In the genomic region with DNA sequence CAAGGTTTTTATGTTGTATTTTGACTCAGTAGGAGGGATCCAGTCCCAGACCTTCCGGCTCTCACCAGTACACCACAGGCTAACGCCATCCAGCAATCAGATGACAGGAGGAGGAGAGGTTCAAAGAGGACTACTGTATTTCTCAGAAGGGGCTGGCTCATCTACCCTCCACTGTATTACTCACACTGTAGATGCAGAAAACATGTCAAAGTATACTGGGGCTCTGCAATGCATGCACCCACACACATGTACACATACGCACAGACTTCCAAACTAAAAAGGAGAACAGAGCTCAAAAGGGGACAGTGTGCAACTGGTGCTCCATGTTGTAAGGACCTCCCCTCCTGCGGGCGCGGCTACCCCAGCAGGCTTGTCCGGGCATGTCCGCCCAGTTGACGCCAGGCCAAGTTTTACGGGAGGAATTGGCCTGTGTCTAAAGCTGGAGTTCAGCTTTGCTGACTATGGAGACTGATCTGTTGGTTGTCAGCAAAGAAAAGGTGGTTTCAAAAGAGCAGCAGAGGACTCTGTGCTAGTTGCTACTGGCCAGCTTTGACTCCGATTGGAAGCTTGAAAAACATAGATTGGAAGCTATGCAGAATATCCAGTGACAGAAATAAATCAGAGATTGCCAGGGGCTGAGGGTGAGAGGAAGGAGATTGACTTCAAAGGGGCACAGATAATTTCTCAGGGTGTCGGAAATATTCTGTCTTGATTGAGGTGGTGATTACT, we compare ENCODE assay signal across 9 cellular contexts.
DNase-seq lines count a peak whose midpoint lies in the region; ATAC-seq, FAIRE-seq and TF ChIP-seq lines count a peak whose summit lies in the region.
"Had no signal": no experiment of that assay in that cellular context is flagged by ENCODE, and none has a peak within 500 bp of the region (broad histone marks: within the 10 kb centered on the region; RNA-seq: fewer than 3 reads in every experiment).

No MANE protein-coding gene starts in this region.

- no peak for TF ChIP-seq CTCF in breast epithelium (IDR thresholded peaks at IDR 0.05)
- no peak for TF ChIP-seq CTCF in kidney (IDR thresholded peaks at IDR 0.05; ENCODE audit: borderline replicate concordance, extremely low read depth, insufficient read depth)

- no peak for TF ChIP-seq POLR2A in breast epithelium (IDR thresholded peaks at IDR 0.05)

- DNase-seq in stimulated activated CD4-positive, alpha-beta T cell treated with anti-CD3 and anti-CD28 coated beads, Interleukin-2, amount 100 ng/mL, for 4 hours (ENCODE audit: low read depth): peak; percentile 3
- no peak for DNase-seq in stimulated activated CD4-positive, alpha-beta T cell treated with anti-CD3 and anti-CD28 coated beads, Interleukin-2, amount 100 ng/mL, for 48 hours
- DNase-seq in NOMO-1 (lab: John Stamatoyannopoulos, UW; ENCODE audit: unreplicated experiment in 2 of 2): peak; percentile 63 to 68
- DNase-seq in breast epithelium (ENCODE audit: low spot score in 2 of 2): peak; percentile 75 to 76
- DNase-seq in kidney: peak; percentile 94
- DNase-seq in smooth muscle cell of the brain vasculature (ENCODE audit: low read depth, low spot score): peak; percentile 74
- DNase-seq in OCI-M1 (lab: John Stamatoyannopoulos, UW): no peak

- no peaks in the 10 kb centered on the region for H3K27me3 ChIP-seq in breast epithelium

- intact Hi-C loops in breast epithelium (cut with DNase I; ENCODE audit: low total_unique reads): no loop called here
- intact Hi-C loops in kidney (cut with DNase I): no loop called here

- no peak for ATAC-seq in HG03095 (IDR thresholded peaks at IDR 0.05; ENCODE audit: unreplicated experiment)

- peak overlapping the region; percentile 16 to 68 for H3K27ac ChIP-seq in breast epithelium
- H3K27ac ChIP-seq in kidney (ENCODE audit: low read depth in 2 of 2, low read length in 2 of 2): peak overlapping the region; percentile 1 to 55

- H3K4me1 ChIP-seq in breast epithelium: peaks cover 0 to 6% of the 10 kb centered on the region in 2 donors
- H3K4me1 ChIP-seq in kidney (ENCODE audit: control insufficient read depth in 1 of 2, insufficient read depth in 1 of 2, low read depth in 1 of 2, low read length in 2 of 2): peaks cover 14 to 21% of the 10 kb centered on the region in 2 donors

- H3K4me3 ChIP-seq in breast epithelium (peak overlapping the region in 2 of 3 donors; percentile 10 to 41), kidney (ENCODE audit: low read length in 2 of 2) (peak overlapping the region; percentile 9 to 30)

- FAIRE-seq in kidney (lab: Jason Lieb, UNC): no peak
- FAIRE-seq: GM18507 had no signal

- H3K36me3 ChIP-seq in breast epithelium (no peaks in the 10 kb centered on the region), kidney (ENCODE audit: control insufficient read depth in 1 of 2, insufficient read depth in 2 of 2, low read length in 2 of 2) (no peaks in the 10 kb centered on the region)

- H3K9ac ChIP-seq in kidney (ENCODE audit: low read length in 2 of 2): no peak overlapping the region

- H3K9me3 ChIP-seq in breast epithelium: peaks cover 0 to 1% of the 10 kb centered on the region in 2 donors
- H3K9me3 ChIP-seq in kidney (ENCODE audit: control insufficient read depth in 1 of 2, low read length in 2 of 2): no peaks in the 10 kb centered on the region

Comparison
In these comparisons a context has a peak if more than half of its experiments do, and no peak if none do; other contexts are left out.
1. DNase-seq: peak in stimulated activated CD4-positive, alpha-beta T cell treated with anti-CD3 and anti-CD28 coated beads, Interleukin-2, amount 100 ng/mL, for 4 hours (single experiment), NOMO-1 (2 of 2), breast epithelium (2 of 2), kidney (single experiment) and smooth muscle cell of the brain vasculature (single experiment); none in stimulated activated CD4-positive, alpha-beta T cell treated with anti-CD3 and anti-CD28 coated beads, Interleukin-2, amount 100 ng/mL, for 48 hours (0 of 2) and OCI-M1 (single experiment).